In the genomic region with DNA sequence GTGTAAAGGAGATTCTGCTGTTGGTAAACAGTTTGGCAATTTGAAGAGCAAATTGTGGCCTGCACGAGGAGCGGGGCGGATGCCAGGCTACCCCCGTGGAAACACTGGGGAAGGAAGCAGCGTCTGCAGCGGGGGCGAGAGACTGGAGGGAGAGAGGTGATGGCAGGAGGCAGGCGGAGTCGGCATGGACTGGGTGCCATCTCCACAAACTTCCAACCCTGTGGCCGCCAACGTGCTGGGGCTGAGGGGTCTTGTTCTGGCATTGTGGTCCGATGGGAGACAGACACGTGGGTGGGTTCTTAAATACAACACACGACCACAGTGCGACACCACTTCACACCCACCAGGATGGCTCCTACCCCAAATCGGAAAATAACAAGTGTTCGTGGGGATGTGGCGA, we compare ENCODE assay signal across 3 cellular contexts.
TF ChIP-seq lines count a peak whose summit lies in the region.

No MANE protein-coding gene starts in this region.

TF ChIP-seq in SK-N-SH, 30 proteins besides CTCF, POLR2A, EP300 and RAD21 (continues in another document):
- TF ChIP-seq CHD2 (IDR thresholded peaks at IDR 0.05; ENCODE audit: low read length, partially characterized antibody) (no peak), GATA2 (CRISPR knock-in tag; IDR thresholded peaks at IDR 0.05) (no peak), JUND (IDR thresholded peaks at IDR 0.05) (no peak), RFX5 (IDR thresholded peaks at IDR 0.05; ENCODE audit: low read length) (no peak), TEAD4 (IDR thresholded peaks at IDR 0.05; ENCODE audit: borderline replicate concordance, insufficient read depth) (no peak), EZH2phosphoT487 (IDR thresholded peaks at IDR 0.05; ENCODE audit: borderline replicate concordance, low read depth) (no peak), YY1 (IDR thresholded peaks at IDR 0.05; ENCODE audit: low read depth) (no peak), SMC3 (IDR thresholded peaks at IDR 0.05; ENCODE audit: low read depth, low read length) (no peak), NFIC (IDR thresholded peaks at IDR 0.05; ENCODE audit: borderline replicate concordance) (no peak)
- TF ChIP-seq, protein P1, sequence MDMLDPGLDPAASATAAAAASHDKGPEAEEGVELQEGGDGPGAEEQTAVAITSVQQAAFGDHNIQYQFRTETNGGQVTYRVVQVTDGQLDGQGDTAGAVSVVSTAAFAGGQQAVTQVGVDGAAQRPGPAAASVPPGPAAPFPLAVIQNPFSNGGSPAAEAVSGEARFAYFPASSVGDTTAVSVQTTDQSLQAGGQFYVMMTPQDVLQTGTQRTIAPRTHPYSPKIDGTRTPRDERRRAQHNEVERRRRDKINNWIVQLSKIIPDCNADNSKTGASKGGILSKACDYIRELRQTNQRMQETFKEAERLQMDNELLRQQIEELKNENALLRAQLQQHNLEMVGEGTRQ (IDR thresholded peaks at IDR 0.05; ENCODE audit: borderline replicate concordance, low read depth, low read length): no peak
- TF ChIP-seq, protein P2, sequence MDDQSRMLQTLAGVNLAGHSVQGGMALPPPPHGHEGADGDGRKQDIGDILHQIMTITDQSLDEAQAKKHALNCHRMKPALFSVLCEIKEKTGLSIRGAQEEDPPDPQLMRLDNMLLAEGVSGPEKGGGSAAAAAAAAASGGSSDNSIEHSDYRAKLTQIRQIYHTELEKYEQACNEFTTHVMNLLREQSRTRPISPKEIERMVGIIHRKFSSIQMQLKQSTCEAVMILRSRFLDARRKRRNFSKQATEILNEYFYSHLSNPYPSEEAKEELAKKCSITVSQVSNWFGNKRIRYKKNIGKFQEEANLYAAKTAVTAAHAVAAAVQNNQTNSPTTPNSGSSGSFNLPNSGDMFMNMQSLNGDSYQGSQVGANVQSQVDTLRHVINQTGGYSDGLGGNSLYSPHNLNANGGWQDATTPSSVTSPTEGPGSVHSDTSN (IDR thresholded peaks at IDR 0.05): no peak
- TF ChIP-seq, protein P3, sequence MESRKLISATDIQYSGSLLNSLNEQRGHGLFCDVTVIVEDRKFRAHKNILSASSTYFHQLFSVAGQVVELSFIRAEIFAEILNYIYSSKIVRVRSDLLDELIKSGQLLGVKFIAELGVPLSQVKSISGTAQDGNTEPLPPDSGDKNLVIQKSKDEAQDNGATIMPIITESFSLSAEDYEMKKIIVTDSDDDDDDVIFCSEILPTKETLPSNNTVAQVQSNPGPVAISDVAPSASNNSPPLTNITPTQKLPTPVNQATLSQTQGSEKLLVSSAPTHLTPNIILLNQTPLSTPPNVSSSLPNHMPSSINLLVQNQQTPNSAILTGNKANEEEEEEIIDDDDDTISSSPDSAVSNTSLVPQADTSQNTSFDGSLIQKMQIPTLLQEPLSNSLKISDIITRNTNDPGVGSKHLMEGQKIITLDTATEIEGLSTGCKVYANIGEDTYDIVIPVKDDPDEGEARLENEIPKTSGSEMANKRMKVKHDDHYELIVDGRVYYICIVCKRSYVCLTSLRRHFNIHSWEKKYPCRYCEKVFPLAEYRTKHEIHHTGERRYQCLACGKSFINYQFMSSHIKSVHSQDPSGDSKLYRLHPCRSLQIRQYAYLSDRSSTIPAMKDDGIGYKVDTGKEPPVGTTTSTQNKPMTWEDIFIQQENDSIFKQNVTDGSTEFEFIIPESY (IDR thresholded peaks at IDR 0.05; ENCODE audit: borderline replicate concordance, low read depth): no peak

TF ChIP-seq in SK-N-SH treated with all-trans-retinoic acid at 6 μM for 48 hours, 23 proteins besides CTCF, POLR2A, EP300 and RAD21:
- TF ChIP-seq ZFP3 (CRISPR knock-in tag; IDR thresholded peaks at IDR 0.05) (no peak), ISL1 (CRISPR knock-in tag; IDR thresholded peaks at IDR 0.05) (no peak), ZNF70 (CRISPR knock-in tag; IDR thresholded peaks at IDR 0.05) (no peak), TCF4 (CRISPR knock-in tag; IDR thresholded peaks at IDR 0.05; ENCODE audit: borderline replicate concordance) (no peak)
- TF ChIP-seq, protein P4, sequence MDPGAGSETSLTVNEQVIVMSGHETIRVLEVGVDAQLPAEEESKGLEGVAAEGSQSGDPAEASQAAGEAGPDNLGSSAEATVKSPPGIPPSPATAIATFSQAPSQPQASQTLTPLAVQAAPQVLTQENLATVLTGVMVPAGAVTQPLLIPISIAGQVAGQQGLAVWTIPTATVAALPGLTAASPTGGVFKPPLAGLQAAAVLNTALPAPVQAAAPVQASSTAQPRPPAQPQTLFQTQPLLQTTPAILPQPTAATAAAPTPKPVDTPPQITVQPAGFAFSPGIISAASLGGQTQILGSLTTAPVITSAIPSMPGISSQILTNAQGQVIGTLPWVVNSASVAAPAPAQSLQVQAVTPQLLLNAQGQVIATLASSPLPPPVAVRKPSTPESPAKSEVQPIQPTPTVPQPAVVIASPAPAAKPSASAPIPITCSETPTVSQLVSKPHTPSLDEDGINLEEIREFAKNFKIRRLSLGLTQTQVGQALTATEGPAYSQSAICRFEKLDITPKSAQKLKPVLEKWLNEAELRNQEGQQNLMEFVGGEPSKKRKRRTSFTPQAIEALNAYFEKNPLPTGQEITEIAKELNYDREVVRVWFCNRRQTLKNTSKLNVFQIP (CRISPR knock-in tag; IDR thresholded peaks at IDR 0.05; ENCODE audit: borderline replicate concordance, low read depth): no peak

TF ChIP-seq in IMR-90, 13 proteins besides CTCF, POLR2A, EP300 and RAD21:
- TF ChIP-seq CHD1 (IDR thresholded peaks at IDR 0.05; ENCODE audit: low read depth, low read length): no peak
- TF ChIP-seq SMC3 (IDR thresholded peaks at IDR 0.05; ENCODE audit: low read depth, low read length): no peak
- no peak for TF ChIP-seq RCOR1 (IDR thresholded peaks at IDR 0.05; ENCODE audit: insufficient replicate concordance, low read length)
- no peak for TF ChIP-seq FOS (IDR thresholded peaks at IDR 0.05; ENCODE audit: low read depth, low read length)
